In the genomic region with DNA sequence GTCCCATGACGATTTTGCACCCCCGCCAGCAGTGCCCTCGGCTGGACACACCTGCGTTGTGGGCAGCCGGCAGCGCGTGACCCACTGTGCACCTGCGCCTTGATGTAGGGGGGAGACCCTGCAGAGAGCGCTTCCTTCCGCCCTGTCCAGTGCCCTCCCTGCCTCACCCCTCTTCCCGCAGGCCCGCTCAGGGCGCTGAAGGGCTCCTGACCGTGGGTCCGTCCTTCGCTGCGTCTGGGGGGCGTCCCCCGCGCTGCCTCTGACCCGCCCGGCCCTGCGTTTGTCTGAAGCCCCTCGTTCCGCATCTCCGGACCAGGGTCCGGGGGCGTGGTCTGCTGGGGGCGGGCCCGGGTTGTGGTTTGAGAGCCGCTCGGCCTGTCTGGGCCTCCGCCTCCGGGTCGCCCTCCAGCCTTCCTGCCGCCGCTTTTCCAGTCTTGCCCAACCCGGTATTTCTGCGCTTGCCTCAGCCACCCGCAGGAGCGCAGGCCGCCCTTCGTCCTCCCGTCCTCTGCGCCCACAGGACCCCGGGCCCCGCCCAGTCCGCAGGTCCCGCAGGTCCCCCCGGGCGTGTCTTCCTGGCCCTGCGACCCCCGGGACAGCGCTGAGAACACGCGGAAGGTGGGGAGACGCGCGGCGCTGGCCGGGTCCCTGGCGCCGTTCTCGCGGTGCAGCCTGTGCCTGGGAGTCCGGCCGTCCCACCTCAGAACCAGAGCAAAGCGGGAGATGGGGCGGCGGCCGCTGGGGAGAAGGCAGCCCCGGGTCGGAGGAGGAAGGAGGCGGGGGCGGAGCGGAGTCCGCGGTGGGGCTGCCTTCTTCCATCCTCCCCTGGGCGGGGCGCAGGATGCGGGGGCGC, we compare ENCODE assay signal across 8 cellular contexts. TPM values are rescaled to one million over a fixed set of nuclear protein-coding genes. Genes with fewer than 3 reads are reported as not detected.
A peak's percentile ranks its signal among the peaks of the same experiment; 100 is the strongest.
DNase-seq lines count a peak whose midpoint lies in the region; ATAC-seq and TF ChIP-seq lines count a peak whose summit lies in the region.

No MANE protein-coding gene starts in this region.

- H3K9me3 ChIP-seq in Karpas-422 (ENCODE audit: low read length) (no peaks in the 10 kb centered on the region), cardiac muscle cell (ENCODE audit: low read depth) (no peaks in the 10 kb centered on the region), gastrocnemius medialis (no peaks in the 10 kb centered on the region)

- peak; percentile 37 for ATAC-seq in GM21360 (IDR thresholded peaks at IDR 0.05; ENCODE audit: unreplicated experiment)
- ATAC-seq in gastrocnemius medialis = no peak

- H3K4me1 ChIP-seq in Karpas-422 (ENCODE audit: low read length) (peaks cover 34% of the 10 kb centered on the region), cardiac muscle cell (ENCODE audit: low read depth) (peaks cover 4% of the 10 kb centered on the region), gastrocnemius medialis (no peaks in the 10 kb centered on the region)

- in situ Hi-C loops in gastrocnemius medialis (cut with MboI; ENCODE audit: low sequenced_read_pairs in 4 of 4) = no loop called here

- no peaks in the 10 kb centered on the region; the same call in 1 of the 2 replicates for H3K36me3 ChIP-seq in Karpas-422 (ENCODE audit: insufficient read depth, low read length)
- peaks cover 23% of the 10 kb centered on the region for H3K36me3 ChIP-seq in cardiac muscle cell
- peaks cover 0 to 32% of the 10 kb centered on the region in 2 donors for H3K36me3 ChIP-seq in gastrocnemius medialis

- no peak overlapping the region for H2AFZ ChIP-seq in Karpas-422 (ENCODE audit: low read length)

- peak overlapping the region; percentile 28 for H3K9ac ChIP-seq in Karpas-422 (ENCODE audit: low read length)

- H4K20me1 ChIP-seq in Karpas-422 (ENCODE audit: insufficient read depth, low read depth, low read length) = peaks cover 35% of the 10 kb centered on the region

- H3K4me3 Mint-ChIP-seq in CD14-positive monocyte = peak overlapping the region; percentile 69 to 85

- TF ChIP-seq CTCF in CD14-positive monocyte (IDR thresholded peaks at IDR 0.05) (no peak), cardiac muscle cell (IDR thresholded peaks at IDR 0.05; ENCODE audit: low read depth, low read length) (no peak), gastrocnemius medialis (IDR thresholded peaks at IDR 0.05 in 4 of 5, conservative IDR thresholded peaks at IDR 0.05 in 1 of 5) (no peak)

- no peak for TF ChIP-seq POLR2A in gastrocnemius medialis (IDR thresholded peaks at IDR 0.05)

- DNase-seq in CD14-positive monocyte (ENCODE audit: low spot score) (no peak), Karpas-422 (peak; percentile 66), cardiac muscle cell (ENCODE audit: low read depth in 1 of 2, low spot score in 1 of 2) (peak in 1 of 2 donors; percentile 63), gastrocnemius medialis (no peak), NCI-H2029 treated with DMSO at 0.1 percent for 48 hours (lab: John Stamatoyannopoulos, UW) (no peak), HuH-7.5 (ENCODE audit: low spot score) (no peak)
- peak; percentile 52 for DNase-seq in activated effector memory CD4-positive, alpha-beta T cell treated with Interleukin-2 at 50 U/mL for 16 hours

- intact Hi-C loops in CD14-positive monocyte (cut with micrococcal nuclease) (loop anchor here in 1 of 2 donors (10.0 kb wide), 1 partner anchor 50 kb away; a partner anchor contains a TSS), gastrocnemius medialis (cut with DNase I; ENCODE audit: low total_unique reads) (no loop called here)

- H3K27ac ChIP-seq in Karpas-422 (ENCODE audit: low read length) = no peak overlapping the region
- H3K27ac ChIP-seq in cardiac muscle cell = no peak overlapping the region
- H3K27ac ChIP-seq in gastrocnemius medialis = no peak overlapping the region

- H3K27me3 ChIP-seq in Karpas-422 (ENCODE audit: low read length) = no peaks in the 10 kb centered on the region
- H3K27me3 ChIP-seq in cardiac muscle cell = peaks cover 54% of the 10 kb centered on the region
- peaks cover 18 to 21% (median 20%) of the 10 kb centered on the region in 3 donors for H3K27me3 ChIP-seq in gastrocnemius medialis

- H3K4me3 ChIP-seq in Karpas-422 (ENCODE audit: low read length) (peak overlapping the region; percentile 31; the same call in 1 of the 2 replicates), cardiac muscle cell (peak overlapping the region; percentile 11), gastrocnemius medialis (peak overlapping the region; percentile 28 to 45 (median 38))

- peaks cover 33 to 57% (median 39%) of the 10 kb centered on the region in 3 donors for H3K27me3 Mint-ChIP-seq in CD14-positive monocyte (ENCODE audit: low read depth in 3 of 3)

- H3K27ac Mint-ChIP-seq in CD14-positive monocyte = peak overlapping the region in 1 of 7 donors; percentile 65

- H3K9me2 ChIP-seq in Karpas-422 (replicated peaks; ENCODE audit: insufficient read depth, low read length) = no peaks in the 10 kb centered on the region

- peaks cover 0 to 7% (median 5%) of the 10 kb centered on the region in 7 donors for H3K9me3 Mint-ChIP-seq in CD14-positive monocyte

- H3K36me3 Mint-ChIP-seq in CD14-positive monocyte = peaks cover 26 to 39% of the 10 kb centered on the region in 2 donors

- peak overlapping the region; percentile 54 for H3K4me2 ChIP-seq in Karpas-422 (ENCODE audit: low read depth, low read length, poor library complexity, severe bottlenecking)

- no peaks in the 10 kb centered on the region for H3K79me2 ChIP-seq in Karpas-422 (ENCODE audit: low read length)

- peaks cover 17% of the 10 kb centered on the region for H3K4me1 Mint-ChIP-seq in CD14-positive monocyte

RNA-seq across cellular contexts. Expression of a gene that starts 4.0 kb away (rescaled TPM):
- not detected for polyA plus RNA-seq in CD14-positive monocyte
- not detected in 2 replicates for total RNA-seq in Karpas-422 (2014; rRNA removed; shearing (Covaris generic); ENCODE audit: low replicate concordance)
- total RNA-seq in cardiac muscle cell = not detected in 2 replicates
- polyA plus RNA-seq in cardiac muscle cell = not detected in 2 replicates
- not detected for total RNA-seq in gastrocnemius medialis

RNA-seq across cellular contexts. Expression of a gene that starts 16.5 kb away (rescaled TPM):
- polyA plus RNA-seq in CD14-positive monocyte = 1,000 to 10,000 TPM; 2,092 to 2,376 TPM
- total RNA-seq in Karpas-422 (2014; rRNA removed; shearing (Covaris generic); ENCODE audit: low replicate concordance) = 395 and 1,207 TPM in 2 replicates
- 174 and 218 TPM in 2 replicates for total RNA-seq in cardiac muscle cell
- polyA plus RNA-seq in cardiac muscle cell = 233 and 237 TPM in 2 replicates
- 10 to 100 TPM in 3 of 4 donors, 1 to 10 TPM in 1; 5.1 to 33.2 (median 28.7) TPM for total RNA-seq in gastrocnemius medialis

RNA-seq across cellular contexts. Expression of a gene that starts 28.5 kb away (rescaled TPM):
- polyA plus RNA-seq in CD14-positive monocyte (10 to 100 TPM in 1 of 2 donors, 1 to 10 TPM in 1; 9.0 to 12.2 TPM), cardiac muscle cell (88.4 and 192 TPM in 2 replicates)
- 35.0 and 82.2 TPM in 2 replicates for total RNA-seq in Karpas-422 (2014; rRNA removed; shearing (Covaris generic); ENCODE audit: low replicate concordance)
- total RNA-seq in cardiac muscle cell (65.0 and 159 TPM in 2 replicates), gastrocnemius medialis (10 to 100 TPM in 3 of 4 donors, 1 to 10 TPM in 1; 9.0 to 16.3 (median 13.4) TPM)

RNA-seq across cellular contexts. Expression of a gene that starts 51.9 kb away (rescaled TPM):
- polyA plus RNA-seq in CD14-positive monocyte = 1 to 10 TPM; 4.2 to 5.3 TPM
- total RNA-seq in Karpas-422 (2014; rRNA removed; shearing (Covaris generic); ENCODE audit: low replicate concordance) = 1.3 and 1.4 TPM in 2 replicates
- total RNA-seq in cardiac muscle cell = 1.6 and 2.9 TPM in 2 replicates
- polyA plus RNA-seq in cardiac muscle cell = 3.7 and 4.5 TPM in 2 replicates
- 1 to 10 TPM; 1.2 to 2.2 (median 1.6) TPM for total RNA-seq in gastrocnemius medialis

Comparison
In these comparisons a context has a peak if more than half of its experiments do, and no peak if none do; other contexts are left out.
1. DNase-seq: peak in Karpas-422 (single experiment) and activated effector memory CD4-positive, alpha-beta T cell treated with Interleukin-2 at 50 U/mL for 16 hours (single experiment); none in CD14-positive monocyte (single experiment), gastrocnemius medialis (0 of 2), NCI-H2029 treated with DMSO at 0.1 percent for 48 hours (single experiment) and HuH-7.5 (single experiment).
2. Peak in every context shown above with its lines, with median percentiles within 50 percentile points of each other: H3K4me3 ChIP-seq.